21 cellular contexts compared by ENCODE assay signal in genomic region chr5:169006206-169006605, GRCh38.
"Had no signal": no experiment of that assay in that cellular context is flagged by ENCODE, and none has a peak within 500 bp of the region (broad histone marks: within the 10 kb centered on the region; RNA-seq: fewer than 3 reads in every experiment).

No MANE protein-coding gene starts in this region.

- H3K9ac ChIP-seq: parathyroid adenoma had no signal

- H3K27me3 ChIP-seq: adrenal gland, cardiac muscle cell, colonic mucosa, right lobe of liver, thyroid gland had no signal

- H3K4me3 Mint-ChIP-seq: endodermal cell; immature natural killer cell; naive thymus-derived CD4-positive, alpha-beta T cell had no signal

- H3K36me3 ChIP-seq: adrenal gland, cardiac muscle cell, colonic mucosa, neutrophil, right lobe of liver, thyroid gland, WERI-Rb-1 had no signal

- FAIRE-seq: frontal cortex, small intestine had no signal

- H3K27ac ChIP-seq: adrenal gland, cardiac muscle cell, colonic mucosa, neutrophil, parathyroid adenoma, right lobe of liver, WERI-Rb-1 had no signal

- H3K4me3 ChIP-seq: adrenal gland, cardiac muscle cell, colonic mucosa, right lobe of liver, thyroid gland had no signal

- H2AFZ ChIP-seq: parathyroid adenoma had no signal

- H3K9me3 Mint-ChIP-seq: activated naive CD4-positive, alpha-beta T cell treated with anti-CD3 and anti-CD28 coated beads, Interleukin-2, amount 50 U/mL, for 72 hours; endodermal cell; immature natural killer cell had no signal

- H3K4me1 Mint-ChIP-seq: immature natural killer cell; naive thymus-derived CD4-positive, alpha-beta T cell had no signal

- H3K27ac Mint-ChIP-seq: activated naive CD4-positive, alpha-beta T cell treated with anti-CD3 and anti-CD28 coated beads, Interleukin-2, amount 50 U/mL, for 72 hours; endodermal cell; immature natural killer cell; naive thymus-derived CD4-positive, alpha-beta T cell had no signal

- H3K4me1 ChIP-seq: colonic mucosa, right lobe of liver had no signal

- DNase-seq: activated CD4-positive, alpha-beta T cell treated with anti-CD3 and anti-CD28 coated beads, Interleukin-2, amount 50 U/mL, for 4 hours; activated gamma-delta T cell treated with Interleukin-2 at 50 U/mL for 16 hours; adrenal gland; colonic mucosa; endodermal cell; head of caudate nucleus; immature natural killer cell; left ventricle myocardium superior; mesenchymal stem cell; naive thymus-derived CD4-positive, alpha-beta T cell; right lobe of liver; small intestine; stimulated activated CD4-positive, alpha-beta T cell treated with anti-CD3 and anti-CD28 coated beads, Interleukin-15, amount 100 ng/mL, for 24 hours; stimulated activated CD4-positive, alpha-beta T cell treated with anti-CD3 and anti-CD28 coated beads, Interleukin-2, amount 100 ng/mL, for 48 hours; thyroid gland; WERI-Rb-1 had no signal

- H3K9me3 ChIP-seq: adrenal gland, colonic mucosa, neutrophil, right lobe of liver, thyroid gland had no signal

- H3K36me3 Mint-ChIP-seq: activated naive CD4-positive, alpha-beta T cell treated with anti-CD3 and anti-CD28 coated beads, Interleukin-2, amount 50 U/mL, for 72 hours; immature natural killer cell; naive thymus-derived CD4-positive, alpha-beta T cell had no signal

- ATAC-seq: activated naive CD4-positive, alpha-beta T cell treated with anti-CD3 and anti-CD28 coated beads, Interleukin-2, amount 50 U/mL, for 72 hours; left ventricle myocardium superior; naive thymus-derived CD4-positive, alpha-beta T cell; right lobe of liver had no signal
